In genomic region chr15:80468776-80469175, GRCh38 we compare ENCODE assay signal across 17 cellular contexts.
"Had no signal": no experiment of that assay in that cellular context is flagged by ENCODE, and none has a peak within 500 bp of the region (broad histone marks: within the 10 kb centered on the region; RNA-seq: fewer than 3 reads in every experiment).

No MANE protein-coding gene starts in this region.

- H3K36me3 Mint-ChIP-seq: memory B cell; natural killer cell treated with Interleukin-12 subunit alpha and Interleukin-12 subunit beta and Interleukin-15 and Interleukin-18, amount 100 ng/mL, for 72 hours had no signal

- H3K9me3 ChIP-seq: esophagus muscularis mucosa, gastrocnemius medialis, left ventricle myocardium inferior, lower lobe of right lung, neutrophil, suprapubic skin, thyroid gland had no signal

- ATAC-seq: gastrocnemius medialis; left cardiac atrium; lower lobe of right lung; natural killer cell treated with Interleukin-12 subunit alpha and Interleukin-12 subunit beta and Interleukin-15 and Interleukin-18, amount 100 ng/mL, for 72 hours; sciatic nerve had no signal

- H3K4me1 ChIP-seq: esophagus muscularis mucosa, gastrocnemius medialis, left ventricle myocardium inferior, lower lobe of right lung, suprapubic skin, thyroid gland had no signal

- DNase-seq: effector memory CD4-positive, alpha-beta T cell; gastrocnemius medialis; kidney; left cardiac atrium; left ventricle myocardium inferior; lower lobe of right lung; stimulated activated naive CD4-positive, alpha-beta T cell treated with Interleukin-2 at 50 U/mL for 16 hours; thyroid gland had no signal

- H3K4me1 Mint-ChIP-seq: memory B cell, mesothelial cell of epicardium had no signal

- H3K36me3 ChIP-seq: gastrocnemius medialis, left ventricle myocardium inferior, neutrophil, suprapubic skin, thyroid gland had no signal

- H3K9me3 Mint-ChIP-seq: mesothelial cell of epicardium; natural killer cell treated with Interleukin-12 subunit alpha and Interleukin-12 subunit beta and Interleukin-15 and Interleukin-18, amount 100 ng/mL, for 72 hours; type B pancreatic cell had no signal

- H3K4me3 Mint-ChIP-seq: memory B cell; mesothelial cell of epicardium; natural killer cell treated with Interleukin-12 subunit alpha and Interleukin-12 subunit beta and Interleukin-15 and Interleukin-18, amount 100 ng/mL, for 72 hours; type B pancreatic cell had no signal

- H3K27me3 ChIP-seq: esophagus muscularis mucosa, gastrocnemius medialis, suprapubic skin, thyroid gland had no signal

- H3K4me3 ChIP-seq: esophagus muscularis mucosa, gastrocnemius medialis, left ventricle myocardium inferior, lower lobe of right lung, suprapubic skin, thyroid gland had no signal

- H3K27ac Mint-ChIP-seq: memory B cell; mesothelial cell of epicardium; natural killer cell treated with Interleukin-12 subunit alpha and Interleukin-12 subunit beta and Interleukin-15 and Interleukin-18, amount 100 ng/mL, for 72 hours; type B pancreatic cell had no signal

- H3K27ac ChIP-seq: epithelial cell of prostate, esophagus muscularis mucosa, gastrocnemius medialis, left ventricle myocardium inferior, lower lobe of right lung, neutrophil, suprapubic skin, thyroid gland had no signal
